1 cellular context compared by ENCODE assay signal in genomic region chr3:20682573-20682972, GRCh38.
TF ChIP-seq lines count a peak whose summit lies in the region.

No MANE protein-coding gene starts in this region.

TF ChIP-seq in SK-N-SH treated with all-trans-retinoic acid at 6 μM for 48 hours, 23 proteins besides CTCF, POLR2A, EP300 and RAD21 (continued from another document):
- TF ChIP-seq, protein P1, sequence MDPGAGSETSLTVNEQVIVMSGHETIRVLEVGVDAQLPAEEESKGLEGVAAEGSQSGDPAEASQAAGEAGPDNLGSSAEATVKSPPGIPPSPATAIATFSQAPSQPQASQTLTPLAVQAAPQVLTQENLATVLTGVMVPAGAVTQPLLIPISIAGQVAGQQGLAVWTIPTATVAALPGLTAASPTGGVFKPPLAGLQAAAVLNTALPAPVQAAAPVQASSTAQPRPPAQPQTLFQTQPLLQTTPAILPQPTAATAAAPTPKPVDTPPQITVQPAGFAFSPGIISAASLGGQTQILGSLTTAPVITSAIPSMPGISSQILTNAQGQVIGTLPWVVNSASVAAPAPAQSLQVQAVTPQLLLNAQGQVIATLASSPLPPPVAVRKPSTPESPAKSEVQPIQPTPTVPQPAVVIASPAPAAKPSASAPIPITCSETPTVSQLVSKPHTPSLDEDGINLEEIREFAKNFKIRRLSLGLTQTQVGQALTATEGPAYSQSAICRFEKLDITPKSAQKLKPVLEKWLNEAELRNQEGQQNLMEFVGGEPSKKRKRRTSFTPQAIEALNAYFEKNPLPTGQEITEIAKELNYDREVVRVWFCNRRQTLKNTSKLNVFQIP (CRISPR knock-in tag; IDR thresholded peaks at IDR 0.05; ENCODE audit: borderline replicate concordance, low read depth), result no peak
- no peak for TF ChIP-seq ZNF565 (CRISPR knock-in tag; conservative IDR thresholded peaks at IDR 0.05; ENCODE audit: low read depth)
- no peak for TF ChIP-seq ZC3H10 (CRISPR knock-in tag; IDR thresholded peaks at IDR 0.05)
